In the genomic region with DNA sequence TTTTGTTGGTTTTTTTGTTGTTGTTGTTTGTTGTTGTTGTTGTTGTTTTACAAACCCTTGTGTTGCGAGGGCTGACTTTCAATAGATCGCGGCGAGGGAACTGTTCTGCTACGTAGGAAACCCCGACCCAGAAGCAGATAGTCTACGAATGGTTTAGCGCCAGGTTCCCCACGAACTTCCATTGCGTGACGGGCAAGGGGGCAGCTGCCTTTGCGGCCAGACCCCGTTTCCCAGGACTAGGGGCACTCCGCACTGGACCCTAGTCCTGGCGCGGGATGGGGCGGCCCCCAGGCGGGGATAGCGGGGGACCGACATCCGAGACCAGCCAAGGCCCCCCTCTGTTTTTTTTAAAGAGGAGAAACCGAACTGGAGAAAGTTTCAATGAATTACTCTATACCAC, we compare ENCODE assay signal across 18 cellular contexts.
"Had no signal": no experiment of that assay in that cellular context is flagged by ENCODE, and none has a peak within 500 bp of the region (broad histone marks: within the 10 kb centered on the region; RNA-seq: fewer than 3 reads in every experiment).

No MANE protein-coding gene starts in this region.

- H3K4me1 ChIP-seq: SJSA1 had no signal

- DNase-seq: KBM-7, MG63, NCI-H1092 treated with DMSO at 0.1 percent for 48 hours, NCI-H1436, NCI-H187, NCI-H2029, NCI-H2081 treated with DMSO at 0.1 percent for 48 hours, NCI-H2171, NCI-H226, NCI-H446, NCI-H510A, NCI-H69, NCI-H774, Right ventricle myocardium superior, RPMI8226, SIG-M5 had no signal

- H3K27me3 ChIP-seq: MG63, SJSA1 had no signal

- H3K9me3 ChIP-seq: MG63, SJSA1 had no signal

- H3K36me3 ChIP-seq: MG63, SJSA1 had no signal

- H3K4me3 ChIP-seq: MG63, SJSA1, SK-N-MC had no signal

- H3K27ac ChIP-seq: SJSA1, SK-N-MC had no signal
